In genomic region chr1:7962636-7963377, GRCh38 we compare ENCODE assay signal across 1 cellular context.
TF ChIP-seq lines count a peak whose summit lies in the region.

No MANE protein-coding gene starts in this region.

TF ChIP-seq in IMR-90, 13 proteins besides CTCF, POLR2A, EP300 and RAD21 (continued from another document):
- TF ChIP-seq USF2 (IDR thresholded peaks at IDR 0.05; ENCODE audit: low read depth, low read length) (no peak), MAFK (IDR thresholded peaks at IDR 0.05; ENCODE audit: low read depth, low read length) (no peak), CHD1 (IDR thresholded peaks at IDR 0.05; ENCODE audit: low read depth, low read length) (no peak)
